In the genomic region with DNA sequence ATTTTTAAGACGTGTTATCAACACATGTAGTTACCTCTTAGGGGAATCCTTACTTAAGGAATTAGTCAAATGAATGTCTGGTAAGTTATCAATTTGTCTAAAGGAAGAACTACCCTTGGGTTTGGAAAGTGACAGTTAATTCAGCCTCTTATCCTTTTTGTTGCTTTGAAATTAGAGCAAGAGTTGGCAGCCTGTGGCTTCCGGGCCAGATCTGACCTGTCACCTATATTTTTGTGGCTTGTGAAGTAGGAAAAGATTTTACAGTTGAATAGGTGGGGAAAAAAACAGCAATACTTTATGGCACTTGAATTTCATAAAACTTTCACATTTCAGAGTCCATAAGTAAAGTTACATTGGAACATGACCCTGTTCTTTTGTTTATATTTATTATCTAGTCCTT, we compare ENCODE assay signal across 15 cellular contexts. TPM values are rescaled to one million over a fixed set of nuclear protein-coding genes. Genes with fewer than 3 reads are reported as not detected.
DNase-seq lines count a peak whose midpoint lies in the region; TF ChIP-seq lines count a peak whose summit lies in the region.
"Had no signal": no experiment of that assay in that cellular context is flagged by ENCODE, and none has a peak within 500 bp of the region (broad histone marks: within the 10 kb centered on the region; RNA-seq: fewer than 3 reads in every experiment).

No MANE protein-coding gene starts in this region.

- no peak overlapping the region for H3K4me3 ChIP-seq in thyroid gland (replicated peaks in 1 of 3)
- H3K4me3 ChIP-seq: suprapubic skin had no signal

- peak overlapping the region; percentile 49 for H3K27ac Mint-ChIP-seq in activated CD4-positive, alpha-beta memory T cell treated with anti-CD3 and anti-CD28 coated beads for 36 hours
- no peak overlapping the region for H3K27ac Mint-ChIP-seq in Calu3 (ENCODE audit: unreplicated experiment)
- H3K27ac Mint-ChIP-seq: activated B cell treated with CpG ODN at 0.5 μM for 24 hours had no signal

- peaks cover 54 to 65% of the 10 kb centered on the region in 2 donors for H3K4me1 ChIP-seq in thyroid gland

- TF ChIP-seq CTCF in thyroid gland (IDR thresholded peaks at IDR 0.05) (no peak), Calu3 (IDR thresholded peaks at IDR 0.05; ENCODE audit: unreplicated experiment) (no peak)

- POLR2A ChIA-PET in activated CD4-positive, alpha-beta memory T cell treated with anti-CD3 and anti-CD28 coated beads for 36 hours (lab: Charles Lee) = no interaction called here

- intact Hi-C loops in activated CD4-positive, alpha-beta memory T cell treated with anti-CD3 and anti-CD28 coated beads for 36 hours (cut with micrococcal nuclease) = loop anchor here (5.0 to 10.0 kb wide), 2 partner anchors 57 to 434 kb away; partner anchors contain the start of genes CRYZL1 and ITSN1
- intact Hi-C loops in thyroid gland (cut with DNase I) = loop anchor here (10.0 kb wide), 1 partner anchor 164 kb away; the partner anchor contains the start of gene ATP5PO
- intact Hi-C loops in Calu3 (cut with micrococcal nuclease; ENCODE audit: unreplicated experiment) = loop anchor here (5.0 kb wide), 1 partner anchor 157 kb away; no protein-coding TSS in a partner anchor

- 47 to 50% methylated on average over 2 of the region's 2 CpGs for WGBS in thyroid gland, 2 donors

- no peaks in the 10 kb centered on the region for H3K27me3 Mint-ChIP-seq in activated CD4-positive, alpha-beta memory T cell treated with anti-CD3 and anti-CD28 coated beads for 36 hours
- no peaks in the 10 kb centered on the region for H3K27me3 Mint-ChIP-seq in Calu3 (ENCODE audit: unreplicated experiment)
- H3K27me3 Mint-ChIP-seq: activated B cell treated with CpG ODN at 0.5 μM for 24 hours had no signal

- H3K4me3 Mint-ChIP-seq in activated CD4-positive, alpha-beta memory T cell treated with anti-CD3 and anti-CD28 coated beads for 36 hours = peak overlapping the region; percentile 27
- no peak overlapping the region for H3K4me3 Mint-ChIP-seq in Calu3 (ENCODE audit: low read depth, unreplicated experiment)
- H3K4me3 Mint-ChIP-seq: nephron had no signal

- H3K4me1 Mint-ChIP-seq in activated CD4-positive, alpha-beta memory T cell treated with anti-CD3 and anti-CD28 coated beads for 36 hours (ENCODE audit: low read depth) = peaks cover 89% of the 10 kb centered on the region
- H3K4me1 Mint-ChIP-seq in Calu3 (ENCODE audit: low read depth, unreplicated experiment) = peaks cover 34% of the 10 kb centered on the region

- DNase-seq in stimulated activated CD4-positive, alpha-beta T cell treated with anti-CD3 and anti-CD28 coated beads, Interleukin-15, amount 100 ng/mL, for 24 hours = peak; percentile 41
- no peak for DNase-seq in stimulated activated CD4-positive, alpha-beta T cell treated with anti-CD3 and anti-CD28 coated beads, Interleukin-4, amount 100 ng/mL, for 24 hours
- peak; percentile 53 for DNase-seq in activated CD4-positive, alpha-beta memory T cell treated with anti-CD3 and anti-CD28 coated beads for 36 hours
- DNase-seq in glomerular visceral epithelial cell (ENCODE audit: extremely low spot score) (peak; percentile 7), thyroid gland (peak; percentile 45 to 50), Calu3 (no peak), DMS153 treated with DMSO at 0.1 percent for 48 hours (lab: John Stamatoyannopoulos, UW; ENCODE audit: unreplicated experiment) (no peak), EL (no peak)
- DNase-seq: activated B cell treated with CpG ODN at 0.5 μM for 24 hours, amygdala, foreskin melanocyte, islet precursor cell, NCI-H1694 treated with DMSO at 0.1 percent for 48 hours had no signal

- TF ChIP-seq POLR2A in thyroid gland (IDR thresholded peaks at IDR 0.05) = no peak

- peaks cover 79% of the 10 kb centered on the region for H3K36me3 Mint-ChIP-seq in activated CD4-positive, alpha-beta memory T cell treated with anti-CD3 and anti-CD28 coated beads for 36 hours
- peaks cover 26% of the 10 kb centered on the region for H3K36me3 Mint-ChIP-seq in Calu3 (ENCODE audit: insufficient read depth, unreplicated experiment)

- H3K9me3 Mint-ChIP-seq in activated CD4-positive, alpha-beta memory T cell treated with anti-CD3 and anti-CD28 coated beads for 36 hours = no peaks in the 10 kb centered on the region
- H3K9me3 Mint-ChIP-seq in Calu3 (ENCODE audit: low read depth, unreplicated experiment) = no peaks in the 10 kb centered on the region
- H3K9me3 Mint-ChIP-seq: activated B cell treated with CpG ODN at 0.5 μM for 24 hours, nephron had no signal

- no peaks in the 10 kb centered on the region for H3K36me3 ChIP-seq in thyroid gland
- H3K36me3 ChIP-seq: suprapubic skin had no signal

- H3K9me3 ChIP-seq in thyroid gland = no peaks in the 10 kb centered on the region
- H3K9me3 ChIP-seq: suprapubic skin had no signal

- H3K27me3 ChIP-seq in thyroid gland = no peaks in the 10 kb centered on the region
- H3K27me3 ChIP-seq: suprapubic skin had no signal

- BruUV-seq in Calu3 (replicated peaks; lab: Mats Ljungman, UMichigan) = no TSS peak

- peak overlapping the region in 2 of 3 donors; percentile 86 to 100 for H3K27ac ChIP-seq in thyroid gland
- H3K27ac ChIP-seq: suprapubic skin had no signal

- CTCF ChIA-PET in activated CD4-positive, alpha-beta memory T cell treated with anti-CD3 and anti-CD28 coated beads for 36 hours (lab: Charles Lee) = interaction anchor here (1.8 kb wide), 1 partner anchor 155 kb away, joined by 7 read pairs; no protein-coding TSS in a partner anchor
- CTCF ChIA-PET in Calu3 (lab: Charles Lee) = no interaction called here

RNA-seq across cellular contexts. Expression of gene MRPS6, which starts 5.5 kb away (rescaled TPM):
- 100 to 1,000 TPM; 114 to 117 TPM for total RNA-seq in activated CD4-positive, alpha-beta memory T cell treated with anti-CD3 and anti-CD28 coated beads for 36 hours
- total RNA-seq in thyroid gland = 100 to 1,000 TPM in 1 of 4 donors, 10 to 100 TPM in 3; 64.9 to 104 (median 75.9) TPM
- 43.5 TPM in 2 replicates for total RNA-seq in Calu3 (2022)

RNA-seq across cellular contexts. Expression of gene SLC5A3, which starts 5.5 kb away (rescaled TPM):
- 10 to 100 TPM; 25.7 to 27.5 TPM for total RNA-seq in activated CD4-positive, alpha-beta memory T cell treated with anti-CD3 and anti-CD28 coated beads for 36 hours
- total RNA-seq in thyroid gland = 100 to 1,000 TPM; 125 to 171 (median 161) TPM
- 15.8 and 15.9 TPM in 2 replicates for total RNA-seq in Calu3 (2022)

Comparison
In these comparisons a context has a peak if more than half of its experiments do, and no peak if none do; other contexts are left out.
1. DNase-seq: peak in stimulated activated CD4-positive, alpha-beta T cell treated with anti-CD3 and anti-CD28 coated beads, Interleukin-15, amount 100 ng/mL, for 24 hours (single experiment), activated CD4-positive, alpha-beta memory T cell treated with anti-CD3 and anti-CD28 coated beads for 36 hours (single experiment), glomerular visceral epithelial cell (single experiment) and thyroid gland (2 of 2); none in stimulated activated CD4-positive, alpha-beta T cell treated with anti-CD3 and anti-CD28 coated beads, Interleukin-4, amount 100 ng/mL, for 24 hours (single experiment), Calu3 (single experiment), DMS153 treated with DMSO at 0.1 percent for 48 hours (single experiment) and EL (single experiment).